8 cellular contexts compared by ENCODE assay signal in the genomic region with DNA sequence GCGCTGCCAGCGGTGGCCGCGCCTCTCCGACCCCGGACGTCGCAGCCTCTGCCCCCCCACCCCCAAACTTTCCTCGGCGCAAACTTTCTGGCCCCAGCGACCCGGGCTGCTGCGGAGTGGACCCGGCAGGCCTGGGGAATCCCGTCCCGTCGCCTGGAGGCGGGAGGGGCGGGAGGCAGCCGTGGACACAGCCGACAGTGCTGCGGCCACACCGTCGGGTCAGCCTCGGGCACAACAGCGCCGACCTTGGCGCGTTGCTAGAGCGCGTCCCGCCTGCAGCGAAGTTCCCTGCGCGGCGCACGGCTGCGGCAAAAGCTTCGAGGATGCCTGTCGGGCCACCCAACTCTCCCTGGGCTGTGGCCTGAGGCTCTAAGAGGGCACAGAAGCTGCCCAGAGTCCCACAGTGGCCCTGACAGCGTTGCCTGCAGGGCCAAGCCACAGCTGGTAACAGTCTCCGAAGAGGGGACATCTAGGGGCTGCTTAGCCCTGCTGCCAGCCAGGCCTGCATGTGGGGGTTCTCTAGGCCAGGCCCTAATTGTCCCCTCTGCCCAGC. TPM values are rescaled to one million over a fixed set of nuclear protein-coding genes. Genes with fewer than 3 reads are reported as not detected.
A peak's percentile ranks its signal among the peaks of the same experiment; 100 is the strongest.
DNase-seq lines count a peak whose midpoint lies in the region; ATAC-seq and TF ChIP-seq lines count a peak whose summit lies in the region.

No MANE protein-coding gene starts in this region.

- H3F3A ChIP-seq in neural cell (ENCODE audit: insufficient read depth, low read length, poor library complexity, severe bottlenecking) = no peaks in the 10 kb centered on the region

- H3K79me2 ChIP-seq in neural cell (replicated peaks; ENCODE audit: insufficient read depth, low read length) = no peaks in the 10 kb centered on the region

- no peak overlapping the region for H2AFZ ChIP-seq in neural cell (ENCODE audit: low read depth, low read length)

- WGBS in esophagus muscularis mucosa = 6% methylated on average over 7 of the region's 42 CpGs

- no peak for TF ChIP-seq RAD21 in neural cell (conservative IDR thresholded peaks at IDR 0.05)

- H3K4me2 ChIP-seq in BLaER1 = peak overlapping the region; percentile 84
- H3K4me2 ChIP-seq in neural cell (ENCODE audit: low read length) = no peak overlapping the region

- no peak for TF ChIP-seq POLR2A in esophagus muscularis mucosa (IDR thresholded peaks at IDR 0.05; ENCODE audit: low read depth)

- no peak for TF ChIP-seq EP300 in esophagus muscularis mucosa (IDR thresholded peaks at IDR 0.05)
- no peak for TF ChIP-seq EP300 in neural cell (conservative IDR thresholded peaks at IDR 0.05; ENCODE audit: poor library complexity, severe bottlenecking)

- H4K20me1 ChIP-seq in BLaER1 (peaks cover 50% of the 10 kb centered on the region), neural cell (ENCODE audit: insufficient read depth) (no peaks in the 10 kb centered on the region)

- H3K4me3 ChIP-seq in BLaER1 (peak overlapping the region; percentile 90), esophagus muscularis mucosa (peak overlapping the region; percentile 74 to 92 (median 78)), neural cell (ENCODE audit: low read length) (no peak overlapping the region)

- TF ChIP-seq CTCF in esophagus muscularis mucosa (IDR thresholded peaks at IDR 0.05) (no peak), neural cell (IDR thresholded peaks at IDR 0.05; ENCODE audit: poor library complexity, severe bottlenecking) (no peak)

- H3K4me1 ChIP-seq in BLaER1 (peaks cover 53% of the 10 kb centered on the region), esophagus muscularis mucosa (peaks cover 30 to 61% (median 59%) of the 10 kb centered on the region in 4 donors)

- peak overlapping the region; percentile 88 for H3K9ac ChIP-seq in BLaER1
- no peak overlapping the region for H3K9ac ChIP-seq in neural cell (ENCODE audit: low read length)

- H3K9me3 ChIP-seq in BLaER1 = no peaks in the 10 kb centered on the region
- no peaks in the 10 kb centered on the region for H3K9me3 ChIP-seq in esophagus muscularis mucosa
- no peaks in the 10 kb centered on the region for H3K9me3 ChIP-seq in neural cell (ENCODE audit: low read length)

- H3K9me2 ChIP-seq in neural cell (ENCODE audit: insufficient read depth, low read length) = no peaks in the 10 kb centered on the region

- intact Hi-C loops in esophagus muscularis mucosa (cut with DNase I) = loop anchor here (2.0 kb wide), 1 partner anchor 26 kb away; no protein-coding TSS in a partner anchor

- H3K27ac ChIP-seq in BLaER1 = peak overlapping the region; percentile 90; the same call in 1 of the 2 replicates
- peak overlapping the region; percentile 88 to 98 (median 97) for H3K27ac ChIP-seq in esophagus muscularis mucosa (replicated peaks in 1 of 4)
- H3K27ac ChIP-seq in neural cell (ENCODE audit: low read length) = no peak overlapping the region

- no peak for ATAC-seq in HG03469 (IDR thresholded peaks at IDR 0.05; ENCODE audit: unreplicated experiment)
- no peak for ATAC-seq in HG02938 (IDR thresholded peaks at IDR 0.05; ENCODE audit: unreplicated experiment)

- H3K27me3 ChIP-seq in BLaER1 (peaks cover 5% of the 10 kb centered on the region; the same call in 1 of the 2 replicates), esophagus muscularis mucosa (no peaks in the 10 kb centered on the region), neural cell (ENCODE audit: insufficient read depth, low read depth, low read length) (peaks cover 82% of the 10 kb centered on the region)

- peak; percentile 74 for DNase-seq in RKO (ENCODE audit: low spot score)
- DNase-seq in esophagus muscularis mucosa (ENCODE audit: extremely low spot score) = no peak
- DNase-seq in NCI-H1694 treated with DMSO at 0.1 percent for 48 hours (lab: John Stamatoyannopoulos, UW) = no peak
- DNase-seq in central memory CD4-positive, alpha-beta T cell = no peak

- H3K36me3 ChIP-seq in BLaER1 (peaks cover 14% of the 10 kb centered on the region), esophagus muscularis mucosa (peaks cover 0 to 14% (median 10%) of the 10 kb centered on the region in 4 donors), neural cell (ENCODE audit: insufficient read depth, low read length) (no peaks in the 10 kb centered on the region)

TF ChIP-seq in neural cell, 6 proteins besides CTCF, POLR2A, EP300 and RAD21:
- TF ChIP-seq EZH2 (IDR thresholded peaks at IDR 0.05; ENCODE audit: borderline replicate concordance, insufficient read depth, low read length, poor library complexity, severe bottlenecking) (peak; percentile 49), MXI1 (conservative IDR thresholded peaks at IDR 0.05; ENCODE audit: poor library complexity, severe bottlenecking) (no peak)
- TF ChIP-seq, protein P1, sequence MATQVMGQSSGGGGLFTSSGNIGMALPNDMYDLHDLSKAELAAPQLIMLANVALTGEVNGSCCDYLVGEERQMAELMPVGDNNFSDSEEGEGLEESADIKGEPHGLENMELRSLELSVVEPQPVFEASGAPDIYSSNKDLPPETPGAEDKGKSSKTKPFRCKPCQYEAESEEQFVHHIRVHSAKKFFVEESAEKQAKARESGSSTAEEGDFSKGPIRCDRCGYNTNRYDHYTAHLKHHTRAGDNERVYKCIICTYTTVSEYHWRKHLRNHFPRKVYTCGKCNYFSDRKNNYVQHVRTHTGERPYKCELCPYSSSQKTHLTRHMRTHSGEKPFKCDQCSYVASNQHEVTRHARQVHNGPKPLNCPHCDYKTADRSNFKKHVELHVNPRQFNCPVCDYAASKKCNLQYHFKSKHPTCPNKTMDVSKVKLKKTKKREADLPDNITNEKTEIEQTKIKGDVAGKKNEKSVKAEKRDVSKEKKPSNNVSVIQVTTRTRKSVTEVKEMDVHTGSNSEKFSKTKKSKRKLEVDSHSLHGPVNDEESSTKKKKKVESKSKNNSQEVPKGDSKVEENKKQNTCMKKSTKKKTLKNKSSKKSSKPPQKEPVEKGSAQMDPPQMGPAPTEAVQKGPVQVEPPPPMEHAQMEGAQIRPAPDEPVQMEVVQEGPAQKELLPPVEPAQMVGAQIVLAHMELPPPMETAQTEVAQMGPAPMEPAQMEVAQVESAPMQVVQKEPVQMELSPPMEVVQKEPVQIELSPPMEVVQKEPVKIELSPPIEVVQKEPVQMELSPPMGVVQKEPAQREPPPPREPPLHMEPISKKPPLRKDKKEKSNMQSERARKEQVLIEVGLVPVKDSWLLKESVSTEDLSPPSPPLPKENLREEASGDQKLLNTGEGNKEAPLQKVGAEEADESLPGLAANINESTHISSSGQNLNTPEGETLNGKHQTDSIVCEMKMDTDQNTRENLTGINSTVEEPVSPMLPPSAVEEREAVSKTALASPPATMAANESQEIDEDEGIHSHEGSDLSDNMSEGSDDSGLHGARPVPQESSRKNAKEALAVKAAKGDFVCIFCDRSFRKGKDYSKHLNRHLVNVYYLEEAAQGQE (IDR thresholded peaks at IDR 0.05; ENCODE audit: borderline replicate concordance) = no peak

RNA-seq across cellular contexts. Expression of a gene that starts 1.3 kb away (rescaled TPM):
- 100 to 1,000 TPM in 1 of 4 donors, 10 to 100 TPM in 3; 56.0 to 154 (median 79.4) TPM for total RNA-seq in esophagus muscularis mucosa
- polyA plus RNA-seq in neural cell = not detected in 2 replicates
- polyA minus RNA-seq in neural cell = not detected in 2 replicates

RNA-seq across cellular contexts. Expression of a gene that starts 27.2 kb away (rescaled TPM):
- total RNA-seq in esophagus muscularis mucosa = under 1 TPM in 3 of 4 donors, not detected in 1; 0.19 to 0.83 (median 0.29) TPM
- polyA plus RNA-seq in neural cell = not detected in 2 replicates
- polyA minus RNA-seq in neural cell = not detected in 2 replicates

RNA-seq across cellular contexts. Expression of a gene that starts 39.6 kb away (rescaled TPM):
- 10 to 100 TPM; 33.0 to 60.1 (median 49.3) TPM for total RNA-seq in esophagus muscularis mucosa
- polyA plus RNA-seq in neural cell = 18.6 and 21.3 TPM in 2 replicates
- 11.2 and 12.0 TPM in 2 replicates for polyA minus RNA-seq in neural cell

RNA-seq across cellular contexts. Expression of a gene that starts 51.0 kb away (rescaled TPM):
- 100 to 1,000 TPM; 138 to 218 (median 181) TPM for total RNA-seq in esophagus muscularis mucosa
- polyA plus RNA-seq in neural cell = 37.4 and 42.1 TPM in 2 replicates
- 19.9 and 22.4 TPM in 2 replicates for polyA minus RNA-seq in neural cell

RNA-seq across cellular contexts. Expression of a gene that starts 58.2 kb away (rescaled TPM):
- total RNA-seq in esophagus muscularis mucosa = 100 to 1,000 TPM; 200 to 300 (median 270) TPM
- 211 and 242 TPM in 2 replicates for polyA plus RNA-seq in neural cell
- polyA minus RNA-seq in neural cell = 174 and 179 TPM in 2 replicates
